Comparison of ENCODE assay signal across 17 cellular contexts in genomic region chr15:101372149-101372577, GRCh38.
DNase-seq lines count a peak whose midpoint lies in the region; ATAC-seq and TF ChIP-seq lines count a peak whose summit lies in the region.
"Had no signal": no experiment of that assay in that cellular context is flagged by ENCODE, and none has a peak within 500 bp of the region (broad histone marks: within the 10 kb centered on the region; RNA-seq: fewer than 3 reads in every experiment).

No MANE protein-coding gene starts in this region.

- no peaks in the 10 kb centered on the region for H3K27me3 ChIP-seq in foreskin keratinocyte
- H3K27me3 ChIP-seq: upper lobe of left lung had no signal

- peak; percentile 42 for ATAC-seq in foreskin keratinocyte
- ATAC-seq in GM21526 (IDR thresholded peaks at IDR 0.05; ENCODE audit: low FRiP score, unreplicated experiment) = no peak
- no peak for ATAC-seq in HG03457 (IDR thresholded peaks at IDR 0.05; ENCODE audit: unreplicated experiment)
- ATAC-seq in GM21423 (IDR thresholded peaks at IDR 0.05; ENCODE audit: unreplicated experiment) = no peak
- ATAC-seq: HCT116; stimulated activated memory B cell treated with anti-CD40 and anti-IgM and Interleukin-4, amounts not matched to agents 10 μg/mL and 1 μg/mL and 100 μg/mL, for 72 hours had no signal

- peaks cover 7% of the 10 kb centered on the region for H3K4me1 ChIP-seq in foreskin keratinocyte

- no peak for TF ChIP-seq CTCF in foreskin keratinocyte (conservative IDR thresholded peaks at IDR 0.05)

- DNase-seq in GM03348 (ENCODE audit: low spot score) (peak; percentile 70), amniotic epithelial cell (ENCODE audit: low read depth) (peak; percentile 7), foreskin keratinocyte (no peak), skeletal muscle cell (ENCODE audit: low read depth) (peak; percentile 37), cortex of kidney (lab: John Stamatoyannopoulos, UW) (no peak)
- DNase-seq: activated effector memory CD4-positive, alpha-beta T cell treated with Interleukin-2 at 50 U/mL for 16 hours; C1 segment of cervical spinal cord; DMS79; NCI-H446; SK-N-SH had no signal

- H3K4me3 ChIP-seq in skeletal muscle cell (ENCODE audit: low read depth, low read length) = no peak overlapping the region
- H3K4me3 ChIP-seq: smooth muscle cell, upper lobe of left lung had no signal

- no peak overlapping the region for H3K27ac ChIP-seq in foreskin keratinocyte
- H3K27ac ChIP-seq: upper lobe of left lung had no signal

Comparison
In these comparisons a context has a peak if more than half of its experiments do, and no peak if none do; other contexts are left out.
1. DNase-seq: peak in GM03348 (single experiment), amniotic epithelial cell (single experiment) and skeletal muscle cell (single experiment); none in foreskin keratinocyte (0 of 2) and cortex of kidney (single experiment).